Comparison of ENCODE assay signal across 16 cellular contexts in genomic region chr15:78460737-78461136, GRCh38. TPM values are rescaled to one million over a fixed set of nuclear protein-coding genes. Genes with fewer than 3 reads are reported as not detected.
DNase-seq lines count a peak whose midpoint lies in the region; ATAC-seq, FAIRE-seq and TF ChIP-seq lines count a peak whose summit lies in the region.
"Had no signal": no experiment of that assay in that cellular context is flagged by ENCODE, and none has a peak within 500 bp of the region (broad histone marks: within the 10 kb centered on the region; RNA-seq: fewer than 3 reads in every experiment).

No MANE protein-coding gene starts in this region.

- DNase-seq in activated CD4-positive, alpha-beta T cell treated with anti-CD3 and anti-CD28 coated beads, Interleukin-2, amount 10 ng/mL, durations not matched to agents 24 days and 14 days = no peak
- DNase-seq in activated CD4-positive, alpha-beta T cell treated with anti-CD3 and anti-CD28 coated beads for 1 hour = no peak
- peak; percentile 10 for DNase-seq in MV-4-11 (lab: John Stamatoyannopoulos, UW)
- DNase-seq in chondrocyte (ENCODE audit: low spot score) = no peak
- no peak for DNase-seq in stimulated activated effector memory CD8-positive, alpha-beta T cell treated with anti-CD3 and anti-CD28 coated beads, Interleukin-12 subunit alpha, Interleukin-12 subunit beta, amount 100 ng/mL, for 72 hours (ENCODE audit: low spot score in 2 of 2)
- no peak for DNase-seq in esophagus squamous epithelium (lab: John Stamatoyannopoulos, UW)
- no peak for DNase-seq in HTR-8/SVneo (ENCODE audit: insufficient read length, low spot score)
- DNase-seq: activated CD4-positive, alpha-beta T cell treated with anti-CD3 and anti-CD28 coated beads for 48 hours; NCI-H187 treated with DMSO at 0.1 percent for 48 hours; NCI-H510A treated with DMSO at 0.1 percent for 48 hours; psoas muscle; SIG-M5; upper lobe of left lung had no signal

- H3K36me3 ChIP-seq in esophagus squamous epithelium = peaks cover 0 to 39% (median 11%) of the 10 kb centered on the region in 3 donors

- H3K4me1 Mint-ChIP-seq in activated CD4-positive, alpha-beta T cell treated with anti-CD3 and anti-CD28 coated beads, Interleukin-2, amount 10 ng/mL, durations not matched to agents 24 days and 14 days = peaks cover 36% of the 10 kb centered on the region
- peaks cover 40% of the 10 kb centered on the region for H3K4me1 Mint-ChIP-seq in chondrocyte (ENCODE audit: low read depth)
- H3K4me1 Mint-ChIP-seq in stimulated activated effector memory CD8-positive, alpha-beta T cell treated with anti-CD3 and anti-CD28 coated beads, Interleukin-12 subunit alpha, Interleukin-12 subunit beta, amount 100 ng/mL, for 72 hours = peaks cover 42% of the 10 kb centered on the region

- intact Hi-C loops in activated CD4-positive, alpha-beta T cell treated with anti-CD3 and anti-CD28 coated beads, Interleukin-2, amount 10 ng/mL, durations not matched to agents 24 days and 14 days (cut with micrococcal nuclease) = no loop called here
- intact Hi-C loops in esophagus squamous epithelium (cut with DNase I) = no loop called here

- H3K27ac ChIP-seq in esophagus squamous epithelium = no peak overlapping the region
- H3K27ac ChIP-seq: epithelial cell of prostate, gastroesophageal sphincter, psoas muscle had no signal

- WGBS in esophagus squamous epithelium, 2 donors = 91% methylated on average over 4 of the region's 4 CpGs

- TF ChIP-seq POLR2A in esophagus squamous epithelium (IDR thresholded peaks at IDR 0.05) = no peak

- FAIRE-seq in HTR-8/SVneo (lab: Jason Lieb, UNC) = no peak

- TF ChIP-seq CTCF in chondrocyte (IDR thresholded peaks at IDR 0.05) (no peak), esophagus squamous epithelium (IDR thresholded peaks at IDR 0.05) (no peak)

- peaks cover 27% of the 10 kb centered on the region for H3K36me3 Mint-ChIP-seq in activated CD4-positive, alpha-beta T cell treated with anti-CD3 and anti-CD28 coated beads, Interleukin-2, amount 10 ng/mL, durations not matched to agents 24 days and 14 days (ENCODE audit: low read depth)
- H3K36me3 Mint-ChIP-seq in chondrocyte (ENCODE audit: low read depth) = peaks cover 13% of the 10 kb centered on the region
- peaks cover 59% of the 10 kb centered on the region for H3K36me3 Mint-ChIP-seq in stimulated activated effector memory CD8-positive, alpha-beta T cell treated with anti-CD3 and anti-CD28 coated beads, Interleukin-12 subunit alpha, Interleukin-12 subunit beta, amount 100 ng/mL, for 72 hours

- no peaks in the 10 kb centered on the region for H3K9me3 Mint-ChIP-seq in activated CD4-positive, alpha-beta T cell treated with anti-CD3 and anti-CD28 coated beads, Interleukin-2, amount 10 ng/mL, durations not matched to agents 24 days and 14 days
- H3K9me3 Mint-ChIP-seq in chondrocyte (ENCODE audit: low read depth) = no peaks in the 10 kb centered on the region
- no peaks in the 10 kb centered on the region for H3K9me3 Mint-ChIP-seq in stimulated activated effector memory CD8-positive, alpha-beta T cell treated with anti-CD3 and anti-CD28 coated beads, Interleukin-12 subunit alpha, Interleukin-12 subunit beta, amount 100 ng/mL, for 72 hours

- H3K9me3 ChIP-seq in esophagus squamous epithelium = no peaks in the 10 kb centered on the region
- H3K9me3 ChIP-seq: gastroesophageal sphincter, psoas muscle, upper lobe of left lung had no signal

- H3K27ac Mint-ChIP-seq in activated CD4-positive, alpha-beta T cell treated with anti-CD3 and anti-CD28 coated beads, Interleukin-2, amount 10 ng/mL, durations not matched to agents 24 days and 14 days = peak overlapping the region; percentile 22
- H3K27ac Mint-ChIP-seq in chondrocyte (ENCODE audit: unreplicated experiment) = peak overlapping the region; percentile 58
- H3K27ac Mint-ChIP-seq in stimulated activated effector memory CD8-positive, alpha-beta T cell treated with anti-CD3 and anti-CD28 coated beads, Interleukin-12 subunit alpha, Interleukin-12 subunit beta, amount 100 ng/mL, for 72 hours = peak overlapping the region; percentile 74

- H3K4me1 ChIP-seq in esophagus squamous epithelium = peaks cover 0 to 37% (median 26%) of the 10 kb centered on the region in 3 donors

- ATAC-seq in stimulated activated effector memory CD8-positive, alpha-beta T cell treated with anti-CD3 and anti-CD28 coated beads, Interleukin-12 subunit alpha, Interleukin-12 subunit beta, amount 100 ng/mL, for 72 hours = no peak
- ATAC-seq in HG02610 (IDR thresholded peaks at IDR 0.05; ENCODE audit: unreplicated experiment) = no peak
- ATAC-seq: gastroesophageal sphincter, psoas muscle had no signal

- no peaks in the 10 kb centered on the region for H3K27me3 Mint-ChIP-seq in activated CD4-positive, alpha-beta T cell treated with anti-CD3 and anti-CD28 coated beads, Interleukin-2, amount 10 ng/mL, durations not matched to agents 24 days and 14 days
- H3K27me3 Mint-ChIP-seq in chondrocyte (ENCODE audit: low read depth) = no peaks in the 10 kb centered on the region

- H3K4me3 ChIP-seq in esophagus squamous epithelium = no peak overlapping the region
- H3K4me3 ChIP-seq: gastroesophageal sphincter, psoas muscle, upper lobe of left lung had no signal

- H3K4me3 Mint-ChIP-seq in activated CD4-positive, alpha-beta T cell treated with anti-CD3 and anti-CD28 coated beads, Interleukin-2, amount 10 ng/mL, durations not matched to agents 24 days and 14 days = no peak overlapping the region
- no peak overlapping the region for H3K4me3 Mint-ChIP-seq in chondrocyte (ENCODE audit: unreplicated experiment)
- no peak overlapping the region for H3K4me3 Mint-ChIP-seq in stimulated activated effector memory CD8-positive, alpha-beta T cell treated with anti-CD3 and anti-CD28 coated beads, Interleukin-12 subunit alpha, Interleukin-12 subunit beta, amount 100 ng/mL, for 72 hours

- H3K27me3 ChIP-seq in esophagus squamous epithelium = no peaks in the 10 kb centered on the region
- H3K27me3 ChIP-seq: gastroesophageal sphincter, upper lobe of left lung had no signal

RNA-seq across cellular contexts. Expression of gene IREB2, which starts 22.7 kb away (rescaled TPM):
- 89.1 and 89.4 TPM in 2 replicates for total RNA-seq in activated CD4-positive, alpha-beta T cell treated with anti-CD3 and anti-CD28 coated beads, Interleukin-2, amount 10 ng/mL, durations not matched to agents 24 days and 14 days
- total RNA-seq in chondrocyte (54.0 to 56.1 TPM (median 54.3 TPM) in 3 replicates), esophagus squamous epithelium (10 to 100 TPM; 17.2 to 35.3 (median 25.1) TPM)

RNA-seq across cellular contexts. Expression of gene HYKK, which starts 46.6 kb away (rescaled TPM):
- 0.90 and 1.6 TPM in 2 replicates for total RNA-seq in activated CD4-positive, alpha-beta T cell treated with anti-CD3 and anti-CD28 coated beads, Interleukin-2, amount 10 ng/mL, durations not matched to agents 24 days and 14 days
- total RNA-seq in chondrocyte (2.7 to 5.9 TPM (median 3.6 TPM) in 3 replicates), esophagus squamous epithelium (1 to 10 TPM; 1.5 to 9.4 (median 6.5) TPM)

Comparison
In these comparisons a context has a peak if more than half of its experiments do, and no peak if none do; other contexts are left out.
1. H3K27ac Mint-ChIP-seq: peak in every context shown above with its lines; median percentile 74 in stimulated activated effector memory CD8-positive, alpha-beta T cell treated with anti-CD3 and anti-CD28 coated beads, Interleukin-12 subunit alpha, Interleukin-12 subunit beta, amount 100 ng/mL, for 72 hours; 58 in chondrocyte; 22 in activated CD4-positive, alpha-beta T cell treated with anti-CD3 and anti-CD28 coated beads, Interleukin-2, amount 10 ng/mL, durations not matched to agents 24 days and 14 days.